ENCODE assay signal across 26 cellular contexts in genomic region chr14:36429692-36430091, GRCh38.
"Had no signal": no experiment of that assay in that cellular context is flagged by ENCODE, and none has a peak within 500 bp of the region (broad histone marks: within the 10 kb centered on the region; RNA-seq: fewer than 3 reads in every experiment).

No MANE protein-coding gene starts in this region.

- H3K27ac Mint-ChIP-seq: naive thymus-derived CD4-positive, alpha-beta T cell; nephron; neural progenitor cell; stimulated activated effector memory CD8-positive, alpha-beta T cell treated with anti-CD3 and anti-CD28 coated beads, Interleukin-12 subunit alpha, Interleukin-12 subunit beta, amount 100 ng/mL, for 72 hours; type B pancreatic cell had no signal

- H3K27me3 ChIP-seq: gastroesophageal sphincter, hepatocyte, right atrium auricular region, sigmoid colon, stomach, tibial artery had no signal

- H3K4me1 ChIP-seq: gastroesophageal sphincter, heart left ventricle, prostate gland, right atrium auricular region, sigmoid colon, stomach, tibial artery had no signal

- H3K79me2 ChIP-seq: hepatocyte had no signal

- H3K4me3 Mint-ChIP-seq: naive thymus-derived CD4-positive, alpha-beta T cell; nephron; neural progenitor cell; stimulated activated effector memory CD8-positive, alpha-beta T cell treated with anti-CD3 and anti-CD28 coated beads, Interleukin-12 subunit alpha, Interleukin-12 subunit beta, amount 100 ng/mL, for 72 hours; type B pancreatic cell had no signal

- H3K4me3 ChIP-seq: dorsolateral prefrontal cortex, gastroesophageal sphincter, heart left ventricle, hepatocyte, lung, neural progenitor cell, prostate gland, right atrium auricular region, sigmoid colon, stomach, tibial artery had no signal

- H3K4me1 Mint-ChIP-seq: naive thymus-derived CD4-positive, alpha-beta T cell; nephron; stimulated activated effector memory CD8-positive, alpha-beta T cell treated with anti-CD3 and anti-CD28 coated beads, Interleukin-12 subunit alpha, Interleukin-12 subunit beta, amount 100 ng/mL, for 72 hours had no signal

- FAIRE-seq: kidney, urothelium cell line had no signal

- DNase-seq: cortex of kidney; dorsolateral prefrontal cortex; effector CD4-positive, alpha-beta T cell; foreskin fibroblast; heart left ventricle; kidney; midbrain; naive thymus-derived CD4-positive, alpha-beta T cell; sigmoid colon; stimulated activated CD4-positive, alpha-beta T cell treated with anti-CD3 and anti-CD28 coated beads, Interleukin-2, amount 100 ng/mL, for 24 hours; stimulated activated CD4-positive, alpha-beta T cell treated with anti-CD3 and anti-CD28 coated beads, Interleukin-4, amount 100 ng/mL, for 24 hours; stimulated activated naive CD4-positive, alpha-beta T cell treated with Interleukin-2 at 50 U/mL for 16 hours; stomach; tibial artery had no signal

- H3K27ac ChIP-seq: dorsolateral prefrontal cortex, epithelial cell of prostate, gastroesophageal sphincter, heart left ventricle, hepatocyte, neural progenitor cell, prostate gland, right atrium auricular region, sigmoid colon, stomach, tibial artery had no signal

- H3K9ac ChIP-seq: neural progenitor cell had no signal

- H3K9me3 ChIP-seq: gastroesophageal sphincter, heart left ventricle, prostate gland, right atrium auricular region, sigmoid colon, stomach, tibial artery had no signal

- H3K36me3 ChIP-seq: gastroesophageal sphincter, heart left ventricle, neural progenitor cell, prostate gland, right atrium auricular region, sigmoid colon, stomach, tibial artery had no signal

- ATAC-seq: esophagus mucosa; gastroesophageal sphincter; heart left ventricle; naive thymus-derived CD4-positive, alpha-beta T cell; stimulated activated effector memory CD8-positive, alpha-beta T cell treated with anti-CD3 and anti-CD28 coated beads, Interleukin-12 subunit alpha, Interleukin-12 subunit beta, amount 100 ng/mL, for 72 hours had no signal

- H3K4me2 ChIP-seq: hepatocyte, neural progenitor cell had no signal

- H3K36me3 Mint-ChIP-seq: naive thymus-derived CD4-positive, alpha-beta T cell; neural progenitor cell; stimulated activated effector memory CD8-positive, alpha-beta T cell treated with anti-CD3 and anti-CD28 coated beads, Interleukin-12 subunit alpha, Interleukin-12 subunit beta, amount 100 ng/mL, for 72 hours; type B pancreatic cell had no signal

- H2AFZ ChIP-seq: hepatocyte, neural progenitor cell had no signal

- H3K9me3 Mint-ChIP-seq: nephron; neural progenitor cell; stimulated activated effector memory CD8-positive, alpha-beta T cell treated with anti-CD3 and anti-CD28 coated beads, Interleukin-12 subunit alpha, Interleukin-12 subunit beta, amount 100 ng/mL, for 72 hours; type B pancreatic cell had no signal
